In genomic region chr2:24084386-24085375, GRCh38 we compare ENCODE assay signal across 8 cellular contexts. TPM values are rescaled to one million over a fixed set of nuclear protein-coding genes. Genes with fewer than 3 reads are reported as not detected.
DNase-seq lines count a peak whose midpoint lies in the region; ATAC-seq and TF ChIP-seq lines count a peak whose summit lies in the region.

Gene TP53I3 (minus strand): TSS chr2:24084834. CDS start chr2:24084326, 508 bp downstream.

- H2AFZ ChIP-seq in HCT116 (ENCODE audit: low read depth, low read length, poor library complexity, severe bottlenecking) (peak within 1 kb of the TSS; percentile 88), MM.1S (ENCODE audit: low read length) (peak within 1 kb of the TSS; percentile 95), SK-N-SH (ENCODE audit: low read depth) (peak within 1 kb of the TSS; percentile 95)

- no peaks in the 10 kb centered on the region; a peak in 1 of 4 replicates for H3K36me3 ChIP-seq in HCT116 (ENCODE audit: control insufficient read depth in 1 of 2, insufficient read depth in 2 of 2, low read length in 2 of 2)
- H3K36me3 ChIP-seq in MM.1S (replicated peaks; ENCODE audit: insufficient read depth, low read length): no peaks in the 10 kb centered on the region
- peaks cover 21 to 32% of the 10 kb centered on the region in 2 experiments for H3K36me3 ChIP-seq in SK-N-SH (replicated peaks in 1 of 2; ENCODE audit: control insufficient read depth in 1 of 2, insufficient read depth in 2 of 2, low read length in 1 of 2)
- no peaks in the 10 kb centered on the region for H3K36me3 ChIP-seq in ovary
- H3K36me3 ChIP-seq in thymus (ENCODE audit: control insufficient read depth, insufficient read depth): peaks cover 13% of the 10 kb centered on the region

- TF ChIP-seq CTCF in HCT116 (IDR thresholded peaks at IDR 0.05 in 2 of 3, conservative IDR thresholded peaks at IDR 0.05 in 1 of 3; ENCODE audit: borderline replicate concordance in 1 of 3, insufficient read depth in 1 of 3, low read depth in 2 of 3, low read length in 2 of 3) (peak in 2 of 3 experiments; percentile 84 to 94; a peak in 4 of 6 replicates), MM.1S (IDR thresholded peaks at IDR 0.05; ENCODE audit: low read length) (peak; percentile 87), SK-N-SH (IDR thresholded peaks at IDR 0.05) (peak; percentile 94), ovary (IDR thresholded peaks at IDR 0.05) (peak; percentile 94 to 98 (median 97))

- BruUV-seq in HCT116 (replicated peaks; lab: Mats Ljungman, UMichigan): no TSS peak

- peak within 1 kb of the TSS; percentile 70; the same call in 1 of the 2 replicates for H3K4me3 ChIP-seq in GM08714 (ENCODE audit: low read length)
- H3K4me3 ChIP-seq in HCT116 (replicated peaks in 1 of 2; ENCODE audit: low read depth in 1 of 2, low read length in 2 of 2): peak within 1 kb of the TSS; percentile 71 to 72
- H3K4me3 ChIP-seq in MM.1S (ENCODE audit: low read length): peak within 1 kb of the TSS; percentile 89
- peak within 1 kb of the TSS; percentile 66 to 72 for H3K4me3 ChIP-seq in SK-N-SH (ENCODE audit: low read depth in 2 of 2, low read length in 1 of 2)
- peak within 1 kb of the TSS; percentile 55 for H3K4me3 ChIP-seq in ovary
- peak within 1 kb of the TSS; percentile 69 for H3K4me3 ChIP-seq in thymus (ENCODE audit: low read length)

- H3K9ac ChIP-seq in HCT116 (ENCODE audit: low read length): peak within 1 kb of the TSS; percentile 68
- H3K9ac ChIP-seq in MM.1S (ENCODE audit: low read length): peak within 1 kb of the TSS; percentile 69
- peak within 1 kb of the TSS; percentile 82 for H3K9ac ChIP-seq in SK-N-SH

- H3K9me2 ChIP-seq in HCT116 (ENCODE audit: insufficient read depth) (no peaks in the 10 kb centered on the region), MM.1S (replicated peaks; ENCODE audit: insufficient read depth, low read length) (no peaks in the 10 kb centered on the region), SK-N-SH (no peaks in the 10 kb centered on the region)

- H3K27me3 ChIP-seq in HCT116 (ENCODE audit: insufficient read depth, low read length) (no peaks in the 10 kb centered on the region), MM.1S (replicated peaks; ENCODE audit: insufficient read depth, low read length) (no peaks in the 10 kb centered on the region), SK-N-SH (ENCODE audit: insufficient read depth) (no peaks in the 10 kb centered on the region), ovary (no peaks in the 10 kb centered on the region), thymus (ENCODE audit: control insufficient read depth, insufficient read depth) (no peaks in the 10 kb centered on the region)

- no peaks in the 10 kb centered on the region for H3K9me3 Mint-ChIP-seq in activated naive CD8-positive, alpha-beta T cell treated with anti-CD3 and anti-CD28 coated beads for 36 hours

- POLR2A ChIA-PET in HCT116 (lab: Charles Lee) (interaction anchor here (0.7 to 3.3 kb wide), 9 partner anchors 8 to 260 kb away, joined by 3 to 19 read pairs (median 5); partner anchors contain the start of genes ATAD2B, FAM228B, SF3B6 and WDCP), SK-N-SH (lab: Yijun Ruan, JAX) (interaction anchor here (0.5 to 3.0 kb wide), 21 partner anchors 8 to 1408 kb away, joined by 3 to 66 read pairs (median 4); partner anchors contain the start of genes ATAD2B, CENPO, FAM228B and FKBP1B)

- WGBS in SK-N-SH (ENCODE audit: low lambda C conversion rate): 13% methylated on average over 16 of the region's 50 CpGs
- 1% methylated on average over 35 to 50 of the region's 50 CpGs for WGBS in ovary, 3 donors
- WGBS in thymus: 5% methylated on average over 50 of the region's 50 CpGs

- peaks cover 18% of the 10 kb centered on the region; the same call in 1 of the 2 replicates for H3F3A ChIP-seq in MM.1S (ENCODE audit: insufficient read depth, low read length)
- peaks cover 29% of the 10 kb centered on the region for H3F3A ChIP-seq in SK-N-SH (replicated peaks; ENCODE audit: insufficient read depth)

- H4K20me1 ChIP-seq in HCT116 (ENCODE audit: insufficient read depth): no peaks in the 10 kb centered on the region
- no peaks in the 10 kb centered on the region for H4K20me1 ChIP-seq in MM.1S (ENCODE audit: insufficient read depth, low read length)
- no peaks in the 10 kb centered on the region for H4K20me1 ChIP-seq in SK-N-SH (ENCODE audit: insufficient read depth)

- ATAC-seq in HCT116: peak; percentile 91

- CTCF ChIA-PET in HCT116 (lab: Charles Lee) (interaction anchor here (1.0 to 3.4 kb wide), 14 partner anchors 8 to 300 kb away, joined by 3 to 29 read pairs (median 5); partner anchors contain the start of genes ATAD2B, SF3B6 and WDCP), SK-N-SH (lab: Yijun Ruan, JAX) (interaction anchor here (0.5 to 5.8 kb wide), 87 partner anchors 8 to 901 kb away, joined by 3 to 75 read pairs (median 4); partner anchors contain the start of genes ATAD2B, CENPO, FAM228B and FKBP1B)

- TF ChIP-seq EP300 in SK-N-SH (IDR thresholded peaks at IDR 0.05; ENCODE audit: borderline replicate concordance in 1 of 2, low read depth in 1 of 2, low read length in 1 of 2) (peak in 1 of 2 experiments; percentile 32; a peak in 1 of 4 replicates), ovary (IDR thresholded peaks at IDR 0.05) (no peak)

- no peak for TF ChIP-seq RAD21 in HCT116 (IDR thresholded peaks at IDR 0.05; ENCODE audit: low read depth)
- TF ChIP-seq RAD21 in SK-N-SH (IDR thresholded peaks at IDR 0.05; ENCODE audit: low read length): peak; percentile 66

- TF ChIP-seq POLR2A in HCT116 (IDR thresholded peaks at IDR 0.05; ENCODE audit: borderline replicate concordance, extremely low read depth, insufficient read depth, insufficient read length): peak; percentile 48
- peak; percentile 53 for TF ChIP-seq POLR2A in ovary (IDR thresholded peaks at IDR 0.05)

- no peaks in the 10 kb centered on the region for H3K27me3 Mint-ChIP-seq in activated naive CD8-positive, alpha-beta T cell treated with anti-CD3 and anti-CD28 coated beads for 36 hours

- intact Hi-C loops in HCT116 (cut with micrococcal nuclease) (loop anchor here (1.0 to 5.0 kb wide), 7 partner anchors 8 to 298 kb away; partner anchors contain the start of genes ATAD2B, FAM228B, PFN4 and SF3B6), head of caudate nucleus (cut with DNase I) (loop anchor here (10.0 kb wide), 1 partner anchor 260 kb away; no protein-coding TSS in a partner anchor), ovary (cut with DNase I) (loop anchor here in 2 of 4 donors (2.0 to 5.0 kb wide), 2 partner anchors 158 to 298 kb away; partner anchors contain the start of gene ATAD2B (in 1 of the 2))

- H3K36me3 Mint-ChIP-seq in activated naive CD8-positive, alpha-beta T cell treated with anti-CD3 and anti-CD28 coated beads for 36 hours: peaks cover 6% of the 10 kb centered on the region

- peak; percentile 74 for DNase-seq in HCT116 (ENCODE audit: low read depth, low spot score)
- DNase-seq in MM.1S: peak; percentile 82
- peak; percentile 97 for DNase-seq in SK-N-SH
- peak; percentile 89 for DNase-seq in activated naive CD8-positive, alpha-beta T cell treated with anti-CD3 and anti-CD28 coated beads for 36 hours
- peak; percentile 50 to 93 (median 84) for DNase-seq in head of caudate nucleus
- DNase-seq in ovary: peak; percentile 82 to 92 (median 88)

- peak within 1 kb of the TSS; percentile 95 for H3K27ac ChIP-seq in HCT116 (ENCODE audit: low read depth, low read length)
- peak within 1 kb of the TSS; percentile 70; the same call in 1 of the 2 replicates for H3K27ac ChIP-seq in MM.1S (ENCODE audit: low read length)
- H3K27ac ChIP-seq in SK-N-SH (ENCODE audit: low read depth in 2 of 2, low read length in 1 of 2): peak within 1 kb of the TSS; percentile 86 to 95
- peak within 1 kb of the TSS; percentile 65 to 69 for H3K27ac ChIP-seq in ovary
- peak within 1 kb of the TSS; percentile 91 for H3K27ac ChIP-seq in thymus (ENCODE audit: low read depth)

- no peaks in the 10 kb centered on the region for H3K79me2 ChIP-seq in HCT116 (ENCODE audit: insufficient read depth, low read length)
- H3K79me2 ChIP-seq in MM.1S (ENCODE audit: low read length): no peaks in the 10 kb centered on the region
- H3K79me2 ChIP-seq in SK-N-SH (ENCODE audit: insufficient read depth): peaks cover 13% of the 10 kb centered on the region; the same call in 1 of the 2 replicates

- H3K27ac Mint-ChIP-seq in activated naive CD8-positive, alpha-beta T cell treated with anti-CD3 and anti-CD28 coated beads for 36 hours: peak within 1 kb of the TSS; percentile 84

- H3K9me3 ChIP-seq in HCT116 (ENCODE audit: control insufficient read depth in 1 of 2, insufficient read depth in 1 of 2, low read depth in 1 of 2, low read length in 2 of 2) (no peaks in the 10 kb centered on the region), MM.1S (replicated peaks; ENCODE audit: insufficient read depth, low read length) (no peaks in the 10 kb centered on the region), SK-N-SH (no peaks in the 10 kb centered on the region), ovary (no peaks in the 10 kb centered on the region), thymus (ENCODE audit: control insufficient read depth) (no peaks in the 10 kb centered on the region)

- RAD21 ChIA-PET in HCT116 (lab: Charles Lee; ENCODE audit: low non-redundant PET in 1 of 2, low total read pairs in 2 of 2, uncharacterized antibody in 2 of 2, unreplicated experiment in 2 of 2): interaction anchor here (1.0 to 1.8 kb wide), 2 partner anchors 157 to 158 kb away, joined by 5 to 9 read pairs; partner anchors contain the start of gene ATAD2B (in 2 of the 2)

- peak within 1 kb of the TSS; percentile 87 for H3K4me3 Mint-ChIP-seq in activated naive CD8-positive, alpha-beta T cell treated with anti-CD3 and anti-CD28 coated beads for 36 hours

- peaks cover 14% of the 10 kb centered on the region for H3K4me1 Mint-ChIP-seq in activated naive CD8-positive, alpha-beta T cell treated with anti-CD3 and anti-CD28 coated beads for 36 hours

- H3K4me1 ChIP-seq in HCT116 (ENCODE audit: control insufficient read depth in 1 of 2, insufficient read depth in 2 of 2, low read length in 2 of 2) (peaks cover 11 to 20% of the 10 kb centered on the region in 2 experiments), MM.1S (ENCODE audit: low read length) (peaks cover 9% of the 10 kb centered on the region; the same call in 1 of the 2 replicates), SK-N-SH (ENCODE audit: control insufficient read depth in 1 of 2, insufficient read depth in 2 of 2, low read depth in 1 of 2, low read length in 1 of 2) (peaks cover 0 to 21% of the 10 kb centered on the region in 2 experiments; a peak in 2 of 4 replicates), ovary (ENCODE audit: insufficient read depth) (peaks cover 5% of the 10 kb centered on the region), thymus (ENCODE audit: control insufficient read depth, insufficient read depth, low read length) (peaks cover 9% of the 10 kb centered on the region)

- H3K4me2 ChIP-seq in HCT116 (ENCODE audit: low read length) (peak within 1 kb of the TSS; percentile 83), MM.1S (ENCODE audit: low read depth, low read length) (peak within 1 kb of the TSS; percentile 81), SK-N-SH (peak within 1 kb of the TSS; percentile 87)

RNA-seq across cellular contexts. Expression of gene TP53I3, which starts in this region (rescaled TPM):
- total RNA-seq in HCT116 (2021; ENCODE audit: unreplicated experiment) (20.1 TPM), ovary (10 to 100 TPM in 4 of 7 donors, 1 to 10 TPM in 3; 1.6 to 28.1 (median 10.3) TPM)
- 10.9 and 12.5 TPM in 2 replicates for polyA plus RNA-seq in HCT116 (2012)
- polyA plus RNA-seq in SK-N-SH (2012; rRNA removed) (110 and 116 TPM in 2 replicates), ovary (10 to 100 TPM; 10.2 to 15.1 TPM), thymus (31.3 TPM)
- polyA plus RNA-seq in SK-N-SH (2012; cell fraction: cytosol; rRNA removed): 49.8 and 71.0 TPM in 2 replicates
- polyA plus RNA-seq in SK-N-SH (2012; cell fraction: nucleus; rRNA removed): 344 and 375 TPM in 2 replicates
- total RNA-seq in activated naive CD8-positive, alpha-beta T cell treated with anti-CD3 and anti-CD28 coated beads for 36 hours: 1 to 10 TPM; 1.8 to 2.3 TPM

Comparison
In these comparisons a context has a peak if more than half of its experiments do, and no peak if none do; other contexts are left out.
1. Peak in every context shown above with its lines: DNase-seq, ATAC-seq, H3K4me3 ChIP-seq and H3K27ac ChIP-seq.